In the genomic region with DNA sequence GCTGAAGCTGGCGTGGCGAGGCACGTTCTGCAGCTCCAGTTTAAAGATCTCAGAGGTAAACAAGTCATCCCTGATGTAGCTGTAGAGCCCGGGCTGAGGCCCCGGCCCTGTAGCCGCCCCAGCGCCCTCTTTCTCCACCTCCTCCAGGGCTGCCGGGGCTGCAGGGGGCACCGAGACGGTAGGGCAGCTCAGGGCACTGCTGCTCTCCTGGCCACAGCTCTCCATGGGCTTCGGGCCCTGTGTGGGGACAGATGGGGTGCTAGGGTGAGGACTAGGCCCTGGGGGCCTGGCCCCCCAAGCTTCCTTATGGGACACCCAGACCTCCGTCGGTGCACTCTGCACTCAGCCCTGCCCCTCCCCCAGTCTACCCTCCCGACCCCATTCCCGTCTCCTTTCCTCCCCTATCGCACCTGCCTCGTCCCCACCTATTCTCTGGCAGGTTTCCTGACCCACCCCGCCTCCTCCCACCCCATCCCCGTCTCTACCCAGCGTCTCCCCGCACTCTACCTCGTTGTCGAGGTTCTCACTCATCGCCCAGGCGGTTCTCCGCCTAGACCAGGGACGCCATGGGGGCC, we compare ENCODE assay signal across 1 cellular context.
TF ChIP-seq lines count a peak whose summit lies in the region.

No MANE protein-coding gene starts in this region.

TF ChIP-seq in K562, 482 proteins besides CTCF, POLR2A, EP300 and RAD21 (continued from another document and continues in another):
- TF ChIP-seq, protein P1, sequence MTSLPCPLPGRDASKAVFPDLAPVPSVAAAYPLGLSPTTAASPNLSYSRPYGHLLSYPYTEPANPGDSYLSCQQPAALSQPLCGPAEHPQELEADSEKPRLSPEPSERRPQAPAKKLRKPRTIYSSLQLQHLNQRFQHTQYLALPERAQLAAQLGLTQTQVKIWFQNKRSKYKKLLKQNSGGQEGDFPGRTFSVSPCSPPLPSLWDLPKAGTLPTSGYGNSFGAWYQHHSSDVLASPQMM (CRISPR knock-in tag; IDR thresholded peaks at IDR 0.05), result no peak
- TF ChIP-seq CHD1 (IDR thresholded peaks at IDR 0.05; ENCODE audit: low read length) (peak; percentile 77), POLR2B (IDR thresholded peaks at IDR 0.05; ENCODE audit: low read depth, partially characterized antibody) (peak; percentile 83), RHOXF2B (CRISPR knock-in tag; conservative IDR thresholded peaks at IDR 0.05) (0 out of 2 replicates have a peak, but pooled peaks have one; percentile 33), SMAD4 (CRISPR knock-in tag; conservative IDR thresholded peaks at IDR 0.05) (no peak), ZNF174 (CRISPR knock-in tag; IDR thresholded peaks at IDR 0.05) (no peak), NR2F6 (CRISPR knock-in tag; IDR thresholded peaks at IDR 0.05) (peak; percentile 43; the same call in 1 of the 2 replicates), ZNF785 (CRISPR knock-in tag; IDR thresholded peaks at IDR 0.05) (0 out of 2 replicates have a peak, but pooled peaks have one; percentile 37), TFAM (CRISPR knock-in tag; conservative IDR thresholded peaks at IDR 0.05) (no peak), RBM17 (IDR thresholded peaks at IDR 0.05; ENCODE audit: borderline replicate concordance, low read depth, low read length) (no peak), SRF (CRISPR knock-in tag; IDR thresholded peaks at IDR 0.05) (peak in 1 of 2 experiments; percentile 4; a peak in 1 of 4 replicates), TRIM24 (IDR thresholded peaks at IDR 0.05) (peak in 1 of 2 experiments; percentile 67; a peak in 2 of 4 replicates), PHB2 (IDR thresholded peaks at IDR 0.05; ENCODE audit: low read depth) (peak; percentile 62; the same call in 1 of the 2 replicates), ZNF561 (CRISPR knock-in tag; conservative IDR thresholded peaks at IDR 0.05) (peak; percentile 78), HOXB6 (CRISPR knock-in tag; IDR thresholded peaks at IDR 0.05; ENCODE audit: borderline replicate concordance) (no peak), ERF (CRISPR knock-in tag; IDR thresholded peaks at IDR 0.05) (0 out of 2 replicates have a peak, but pooled peaks have one; percentile 7), EGR1 (conservative IDR thresholded peaks at IDR 0.05) (no peak), LARP7 (IDR thresholded peaks at IDR 0.05) (peak; percentile 97; the same call in 1 of the 2 replicates), HCFC1 (IDR thresholded peaks at IDR 0.05; ENCODE audit: low read depth, low read length) (0 out of 2 replicates have a peak, but pooled peaks have one; percentile 2), HIVEP1 (CRISPR knock-in tag; IDR thresholded peaks at IDR 0.05) (peak; percentile 85), SMARCC2 (IDR thresholded peaks at IDR 0.05; ENCODE audit: low read depth) (0 out of 2 replicates have a peak, but pooled peaks have one; percentile 42), ZNF41 (CRISPR knock-in tag; conservative IDR thresholded peaks at IDR 0.05) (0 out of 2 replicates have a peak, but pooled peaks have one; percentile 50), SRSF1 (IDR thresholded peaks at IDR 0.05; ENCODE audit: low read depth, low read length) (no peak), MECOM (CRISPR knock-in tag; IDR thresholded peaks at IDR 0.05) (no peak), E2F3 (CRISPR knock-in tag; IDR thresholded peaks at IDR 0.05) (no peak), ESRRA (IDR thresholded peaks at IDR 0.05; ENCODE audit: borderline replicate concordance, low read depth) (no peak), KDM5B (IDR thresholded peaks at IDR 0.05; ENCODE audit: insufficient replicate concordance, low read depth, low read length) (peak; percentile 28), EHMT2 (IDR thresholded peaks at IDR 0.05) (peak; percentile 63; the same call in 1 of the 2 replicates), ZFP36 (IDR thresholded peaks at IDR 0.05; ENCODE audit: low read depth, low read length, partially characterized antibody) (peak; percentile 17), JUNB (CRISPR knock-in tag; conservative IDR thresholded peaks at IDR 0.05) (0 out of 2 replicates have a peak, but pooled peaks have one; percentile 25), TBL1XR1 (IDR thresholded peaks at IDR 0.05; ENCODE audit: low read length in 2 of 2) (peak in 1 of 2 experiments; percentile 39; a peak in 1 of 4 replicates), ZNF133 (CRISPR knock-in tag; IDR thresholded peaks at IDR 0.05) (0 out of 2 replicates have a peak, but pooled peaks have one; percentile 70)
- TF ChIP-seq, protein P2, sequence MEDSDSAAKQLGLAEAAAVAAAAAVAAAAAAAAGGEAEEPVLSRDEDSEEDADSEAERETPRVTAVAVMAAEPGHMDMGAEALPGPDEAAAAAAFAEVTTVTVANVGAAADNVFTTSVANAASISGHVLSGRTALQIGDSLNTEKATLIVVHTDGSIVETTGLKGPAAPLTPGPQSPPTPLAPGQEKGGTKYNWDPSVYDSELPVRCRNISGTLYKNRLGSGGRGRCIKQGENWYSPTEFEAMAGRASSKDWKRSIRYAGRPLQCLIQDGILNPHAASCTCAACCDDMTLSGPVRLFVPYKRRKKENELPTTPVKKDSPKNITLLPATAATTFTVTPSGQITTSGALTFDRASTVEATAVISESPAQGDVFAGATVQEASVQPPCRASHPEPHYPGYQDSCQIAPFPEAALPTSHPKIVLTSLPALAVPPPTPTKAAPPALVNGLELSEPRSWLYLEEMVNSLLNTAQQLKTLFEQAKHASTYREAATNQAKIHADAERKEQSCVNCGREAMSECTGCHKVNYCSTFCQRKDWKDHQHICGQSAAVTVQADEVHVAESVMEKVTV (CRISPR knock-in tag; IDR thresholded peaks at IDR 0.05), result 0 out of 2 replicates have a peak, but pooled peaks have one; percentile 29
- TF ChIP-seq, protein P3, sequence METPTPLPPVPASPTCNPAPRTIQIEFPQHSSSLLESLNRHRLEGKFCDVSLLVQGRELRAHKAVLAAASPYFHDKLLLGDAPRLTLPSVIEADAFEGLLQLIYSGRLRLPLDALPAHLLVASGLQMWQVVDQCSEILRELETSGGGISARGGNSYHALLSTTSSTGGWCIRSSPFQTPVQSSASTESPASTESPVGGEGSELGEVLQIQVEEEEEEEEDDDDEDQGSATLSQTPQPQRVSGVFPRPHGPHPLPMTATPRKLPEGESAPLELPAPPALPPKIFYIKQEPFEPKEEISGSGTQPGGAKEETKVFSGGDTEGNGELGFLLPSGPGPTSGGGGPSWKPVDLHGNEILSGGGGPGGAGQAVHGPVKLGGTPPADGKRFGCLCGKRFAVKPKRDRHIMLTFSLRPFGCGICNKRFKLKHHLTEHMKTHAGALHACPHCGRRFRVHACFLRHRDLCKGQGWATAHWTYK (CRISPR knock-in tag; IDR thresholded peaks at IDR 0.05), result peak; percentile 44; the same call in 1 of the 2 replicates
- TF ChIP-seq, protein P4, sequence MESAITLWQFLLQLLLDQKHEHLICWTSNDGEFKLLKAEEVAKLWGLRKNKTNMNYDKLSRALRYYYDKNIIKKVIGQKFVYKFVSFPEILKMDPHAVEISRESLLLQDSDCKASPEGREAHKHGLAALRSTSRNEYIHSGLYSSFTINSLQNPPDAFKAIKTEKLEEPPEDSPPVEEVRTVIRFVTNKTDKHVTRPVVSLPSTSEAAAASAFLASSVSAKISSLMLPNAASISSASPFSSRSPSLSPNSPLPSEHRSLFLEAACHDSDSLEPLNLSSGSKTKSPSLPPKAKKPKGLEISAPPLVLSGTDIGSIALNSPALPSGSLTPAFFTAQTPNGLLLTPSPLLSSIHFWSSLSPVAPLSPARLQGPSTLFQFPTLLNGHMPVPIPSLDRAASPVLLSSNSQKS (CRISPR knock-in tag; IDR thresholded peaks at IDR 0.05), result 0 out of 2 replicates have a peak, but pooled peaks have one; percentile 70
- TF ChIP-seq, protein P5, sequence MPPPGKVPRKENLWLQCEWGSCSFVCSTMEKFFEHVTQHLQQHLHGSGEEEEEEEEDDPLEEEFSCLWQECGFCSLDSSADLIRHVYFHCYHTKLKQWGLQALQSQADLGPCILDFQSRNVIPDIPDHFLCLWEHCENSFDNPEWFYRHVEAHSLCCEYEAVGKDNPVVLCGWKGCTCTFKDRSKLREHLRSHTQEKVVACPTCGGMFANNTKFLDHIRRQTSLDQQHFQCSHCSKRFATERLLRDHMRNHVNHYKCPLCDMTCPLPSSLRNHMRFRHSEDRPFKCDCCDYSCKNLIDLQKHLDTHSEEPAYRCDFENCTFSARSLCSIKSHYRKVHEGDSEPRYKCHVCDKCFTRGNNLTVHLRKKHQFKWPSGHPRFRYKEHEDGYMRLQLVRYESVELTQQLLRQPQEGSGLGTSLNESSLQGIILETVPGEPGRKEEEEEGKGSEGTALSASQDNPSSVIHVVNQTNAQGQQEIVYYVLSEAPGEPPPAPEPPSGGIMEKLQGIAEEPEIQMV (tag; conservative IDR thresholded peaks at IDR 0.05; ENCODE audit: low read depth), result no peak
- TF ChIP-seq, protein P6, sequence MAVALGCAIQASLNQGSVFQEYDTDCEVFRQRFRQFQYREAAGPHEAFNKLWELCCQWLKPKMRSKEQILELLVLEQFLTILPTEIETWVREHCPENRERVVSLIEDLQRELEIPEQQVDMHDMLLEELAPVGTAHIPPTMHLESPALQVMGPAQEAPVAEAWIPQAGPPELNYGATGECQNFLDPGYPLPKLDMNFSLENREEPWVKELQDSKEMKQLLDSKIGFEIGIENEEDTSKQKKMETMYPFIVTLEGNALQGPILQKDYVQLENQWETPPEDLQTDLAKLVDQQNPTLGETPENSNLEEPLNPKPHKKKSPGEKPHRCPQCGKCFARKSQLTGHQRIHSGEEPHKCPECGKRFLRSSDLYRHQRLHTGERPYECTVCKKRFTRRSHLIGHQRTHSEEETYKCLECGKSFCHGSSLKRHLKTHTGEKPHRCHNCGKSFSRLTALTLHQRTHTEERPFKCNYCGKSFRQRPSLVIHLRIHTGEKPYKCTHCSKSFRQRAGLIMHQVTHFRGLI (CRISPR knock-in tag; IDR thresholded peaks at IDR 0.05), result 0 out of 2 replicates have a peak, but pooled peaks have one; percentile 57
- TF ChIP-seq, protein P7, sequence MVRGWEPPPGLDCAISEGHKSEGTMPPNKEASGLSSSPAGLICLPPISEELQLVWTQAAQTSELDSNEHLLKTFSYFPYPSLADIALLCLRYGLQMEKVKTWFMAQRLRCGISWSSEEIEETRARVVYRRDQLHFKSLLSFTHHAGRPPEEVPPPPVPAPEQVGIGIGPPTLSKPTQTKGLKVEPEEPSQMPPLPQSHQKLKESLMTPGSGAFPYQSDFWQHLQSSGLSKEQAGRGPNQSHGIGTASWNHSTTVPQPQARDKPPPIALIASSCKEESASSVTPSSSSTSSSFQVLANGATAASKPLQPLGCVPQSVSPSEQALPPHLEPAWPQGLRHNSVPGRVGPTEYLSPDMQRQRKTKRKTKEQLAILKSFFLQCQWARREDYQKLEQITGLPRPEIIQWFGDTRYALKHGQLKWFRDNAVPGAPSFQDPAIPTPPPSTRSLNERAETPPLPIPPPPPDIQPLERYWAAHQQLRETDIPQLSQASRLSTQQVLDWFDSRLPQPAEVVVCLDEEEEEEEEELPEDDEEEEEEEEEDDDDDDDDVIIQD (CRISPR knock-in tag; IDR thresholded peaks at IDR 0.05), result peak; percentile 47; the same call in 1 of the 2 replicates
- TF ChIP-seq, protein P8, sequence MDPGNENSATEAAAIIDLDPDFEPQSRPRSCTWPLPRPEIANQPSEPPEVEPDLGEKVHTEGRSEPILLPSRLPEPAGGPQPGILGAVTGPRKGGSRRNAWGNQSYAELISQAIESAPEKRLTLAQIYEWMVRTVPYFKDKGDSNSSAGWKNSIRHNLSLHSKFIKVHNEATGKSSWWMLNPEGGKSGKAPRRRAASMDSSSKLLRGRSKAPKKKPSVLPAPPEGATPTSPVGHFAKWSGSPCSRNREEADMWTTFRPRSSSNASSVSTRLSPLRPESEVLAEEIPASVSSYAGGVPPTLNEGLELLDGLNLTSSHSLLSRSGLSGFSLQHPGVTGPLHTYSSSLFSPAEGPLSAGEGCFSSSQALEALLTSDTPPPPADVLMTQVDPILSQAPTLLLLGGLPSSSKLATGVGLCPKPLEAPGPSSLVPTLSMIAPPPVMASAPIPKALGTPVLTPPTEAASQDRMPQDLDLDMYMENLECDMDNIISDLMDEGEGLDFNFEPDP (CRISPR knock-in tag; IDR thresholded peaks at IDR 0.05), result 0 out of 2 replicates have a peak, but pooled peaks have one; percentile 70
- TF ChIP-seq, protein P9, sequence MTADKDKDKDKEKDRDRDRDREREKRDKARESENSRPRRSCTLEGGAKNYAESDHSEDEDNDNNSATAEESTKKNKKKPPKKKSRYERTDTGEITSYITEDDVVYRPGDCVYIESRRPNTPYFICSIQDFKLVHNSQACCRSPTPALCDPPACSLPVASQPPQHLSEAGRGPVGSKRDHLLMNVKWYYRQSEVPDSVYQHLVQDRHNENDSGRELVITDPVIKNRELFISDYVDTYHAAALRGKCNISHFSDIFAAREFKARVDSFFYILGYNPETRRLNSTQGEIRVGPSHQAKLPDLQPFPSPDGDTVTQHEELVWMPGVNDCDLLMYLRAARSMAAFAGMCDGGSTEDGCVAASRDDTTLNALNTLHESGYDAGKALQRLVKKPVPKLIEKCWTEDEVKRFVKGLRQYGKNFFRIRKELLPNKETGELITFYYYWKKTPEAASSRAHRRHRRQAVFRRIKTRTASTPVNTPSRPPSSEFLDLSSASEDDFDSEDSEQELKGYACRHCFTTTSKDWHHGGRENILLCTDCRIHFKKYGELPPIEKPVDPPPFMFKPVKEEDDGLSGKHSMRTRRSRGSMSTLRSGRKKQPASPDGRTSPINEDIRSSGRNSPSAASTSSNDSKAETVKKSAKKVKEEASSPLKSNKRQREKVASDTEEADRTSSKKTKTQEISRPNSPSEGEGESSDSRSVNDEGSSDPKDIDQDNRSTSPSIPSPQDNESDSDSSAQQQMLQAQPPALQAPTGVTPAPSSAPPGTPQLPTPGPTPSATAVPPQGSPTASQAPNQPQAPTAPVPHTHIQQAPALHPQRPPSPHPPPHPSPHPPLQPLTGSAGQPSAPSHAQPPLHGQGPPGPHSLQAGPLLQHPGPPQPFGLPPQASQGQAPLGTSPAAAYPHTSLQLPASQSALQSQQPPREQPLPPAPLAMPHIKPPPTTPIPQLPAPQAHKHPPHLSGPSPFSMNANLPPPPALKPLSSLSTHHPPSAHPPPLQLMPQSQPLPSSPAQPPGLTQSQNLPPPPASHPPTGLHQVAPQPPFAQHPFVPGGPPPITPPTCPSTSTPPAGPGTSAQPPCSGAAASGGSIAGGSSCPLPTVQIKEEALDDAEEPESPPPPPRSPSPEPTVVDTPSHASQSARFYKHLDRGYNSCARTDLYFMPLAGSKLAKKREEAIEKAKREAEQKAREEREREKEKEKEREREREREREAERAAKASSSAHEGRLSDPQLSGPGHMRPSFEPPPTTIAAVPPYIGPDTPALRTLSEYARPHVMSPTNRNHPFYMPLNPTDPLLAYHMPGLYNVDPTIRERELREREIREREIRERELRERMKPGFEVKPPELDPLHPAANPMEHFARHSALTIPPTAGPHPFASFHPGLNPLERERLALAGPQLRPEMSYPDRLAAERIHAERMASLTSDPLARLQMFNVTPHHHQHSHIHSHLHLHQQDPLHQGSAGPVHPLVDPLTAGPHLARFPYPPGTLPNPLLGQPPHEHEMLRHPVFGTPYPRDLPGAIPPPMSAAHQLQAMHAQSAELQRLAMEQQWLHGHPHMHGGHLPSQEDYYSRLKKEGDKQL (CRISPR knock-in tag; IDR thresholded peaks at IDR 0.05; ENCODE audit: borderline replicate concordance), result no peak
